12 cellular contexts compared by ENCODE assay signal in the genomic region with DNA sequence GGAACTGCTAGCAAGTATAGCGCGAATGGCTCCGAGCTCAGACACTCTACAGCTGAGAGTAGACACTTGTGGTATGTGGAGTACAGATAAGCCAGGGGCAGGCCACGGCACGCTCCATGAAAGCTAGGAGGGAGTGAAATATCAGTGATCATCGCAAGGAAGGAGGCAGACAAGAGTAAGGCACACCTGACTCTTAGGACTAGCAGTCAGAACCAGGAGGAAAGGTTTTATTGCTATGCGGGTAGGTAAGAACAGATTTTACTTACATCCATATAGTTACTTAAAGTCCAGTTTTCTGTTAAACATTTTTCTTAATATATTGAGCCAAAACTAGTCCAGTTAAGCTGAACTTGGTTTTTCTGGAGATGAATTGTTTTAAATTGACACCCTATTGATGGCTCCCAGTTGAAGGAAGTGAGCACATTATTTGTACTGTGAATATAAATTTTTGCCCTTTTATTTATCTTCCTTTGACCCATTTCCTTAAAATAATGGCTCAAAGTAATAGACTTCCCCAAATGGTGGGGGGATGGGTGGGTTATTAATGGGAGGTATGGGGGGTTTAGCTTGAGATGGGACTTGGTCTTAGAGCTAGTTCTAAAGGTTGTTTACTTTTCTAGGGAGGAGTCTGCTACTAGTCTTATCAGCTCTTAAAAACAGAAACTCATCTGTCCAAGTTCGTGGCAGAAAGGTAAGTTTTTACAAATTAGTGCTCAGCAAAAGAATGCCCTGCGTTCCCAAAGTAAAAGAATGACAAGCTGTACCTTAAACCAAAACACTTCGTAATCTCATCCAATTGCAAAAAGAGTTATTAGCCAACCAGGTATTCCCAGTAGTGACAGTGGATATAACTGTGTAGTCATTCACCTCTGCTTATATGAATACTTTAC. TPM values are rescaled to one million over a fixed set of nuclear protein-coding genes. Genes with fewer than 3 reads are reported as not detected.
DNase-seq lines count a peak whose midpoint lies in the region; ATAC-seq, FAIRE-seq and TF ChIP-seq lines count a peak whose summit lies in the region.
"Had no signal": no experiment of that assay in that cellular context is flagged by ENCODE, and none has a peak within 500 bp of the region (broad histone marks: within the 10 kb centered on the region; RNA-seq: fewer than 3 reads in every experiment).

No MANE protein-coding gene starts in this region.

- H3K36me3 ChIP-seq in MG63 = peaks cover 71% of the 10 kb centered on the region

- H3K4me1 ChIP-seq in A549 = peaks cover 39% of the 10 kb centered on the region

- peaks cover 34% of the 10 kb centered on the region for H3K36me3 Mint-ChIP-seq in activated T-helper 1 cell treated with anti-CD3 and anti-CD28 coated beads, Interleukin-12 subunit alpha, Interleukin-12 subunit beta, Interleukin-2, Interleukin-4 antibody, amounts not matched to agents 30 ng/mL and 10 ng/mL and 1 ng/mL, durations not matched to agents 14 hours and 24 hours and 36 hours (ENCODE audit: low read depth)

- TF ChIP-seq POLR2A in A549 (IDR thresholded peaks at IDR 0.05; ENCODE audit: low read length) (no peak), GM18526 (IDR thresholded peaks at IDR 0.05; ENCODE audit: extremely low read depth, insufficient read length) (peak; percentile 40)

- H3K27ac ChIP-seq in A549 = no peak overlapping the region

- no peaks in the 10 kb centered on the region for H3K27me3 Mint-ChIP-seq in activated T-helper 1 cell treated with anti-CD3 and anti-CD28 coated beads, Interleukin-12 subunit alpha, Interleukin-12 subunit beta, Interleukin-2, Interleukin-4 antibody, amounts not matched to agents 30 ng/mL and 10 ng/mL and 1 ng/mL, durations not matched to agents 14 hours and 24 hours and 36 hours (ENCODE audit: insufficient read depth)

- no peaks in the 10 kb centered on the region for H3K9me3 Mint-ChIP-seq in activated T-helper 1 cell treated with anti-CD3 and anti-CD28 coated beads, Interleukin-12 subunit alpha, Interleukin-12 subunit beta, Interleukin-2, Interleukin-4 antibody, amounts not matched to agents 30 ng/mL and 10 ng/mL and 1 ng/mL, durations not matched to agents 14 hours and 24 hours and 36 hours

- no peak for TF ChIP-seq EP300 in A549 (IDR thresholded peaks at IDR 0.05)

- H3K4me3 ChIP-seq in A549 (peak overlapping the region; percentile 33; the same call in 2 of the 3 replicates), MG63 (no peak overlapping the region)

- no peaks in the 10 kb centered on the region for H3K27me3 ChIP-seq in MG63

- POLR2A ChIA-PET in A549 (lab: Yijun Ruan, JAX) = interaction anchor here (1.1 to 1.6 kb wide), 6 partner anchors 9 to 38 kb away, joined by 3 to 13 read pairs (median 4); a partner anchor contains a TSS

- 78% methylated on average over 10 of the region's 10 CpGs for WGBS in A549 (ENCODE audit: missing lambda C conversion rate)

- FAIRE-seq in A549 (lab: Jason Lieb, UNC) = no peak
- FAIRE-seq: kidney, TTC549 had no signal

- DNase-seq in A549 (ENCODE audit: low read depth in 1 of 2, low spot score in 1 of 2) (no peak), kidney tubule cell (ENCODE audit: low spot score) (peak; percentile 16), MG63 (no peak), NCI-H1436 (lab: John Stamatoyannopoulos, UW) (no peak), A172 (ENCODE audit: low spot score) (no peak), medulla oblongata (ENCODE audit: extremely low spot score) (no peak)
- no peak for DNase-seq in activated T-helper 1 cell treated with anti-CD3 and anti-CD28 coated beads, Interleukin-12 subunit alpha, Interleukin-12 subunit beta, Interleukin-2, Interleukin-4 antibody, amounts not matched to agents 30 ng/mL and 10 ng/mL and 1 ng/mL, durations not matched to agents 14 hours and 24 hours and 36 hours (ENCODE audit: low spot score)
- DNase-seq: kidney; NCI-H1694 treated with DMSO at 0.1 percent for 48 hours; stimulated activated CD4-positive, alpha-beta T cell treated with anti-CD3 and anti-CD28 coated beads, Interleukin-4, amount 100 ng/mL, for 24 hours had no signal

- intact Hi-C loops in activated T-helper 1 cell treated with anti-CD3 and anti-CD28 coated beads, Interleukin-12 subunit alpha, Interleukin-12 subunit beta, Interleukin-2, Interleukin-4 antibody, amounts not matched to agents 30 ng/mL and 10 ng/mL and 1 ng/mL, durations not matched to agents 14 hours and 24 hours and 36 hours (cut with micrococcal nuclease) = loop anchor here (10.0 kb wide), 1 partner anchor 1649 kb away; a partner anchor contains a TSS

- CTCF ChIA-PET in A549 (lab: Yijun Ruan, JAX) = interaction anchor here (0.5 to 4.6 kb wide), 15 partner anchors 8 to 1876 kb away, joined by 3 to 38 read pairs (median 3); a partner anchor contains a TSS

- no peak for ATAC-seq in A549

- no peak overlapping the region for H3K4me3 Mint-ChIP-seq in activated T-helper 1 cell treated with anti-CD3 and anti-CD28 coated beads, Interleukin-12 subunit alpha, Interleukin-12 subunit beta, Interleukin-2, Interleukin-4 antibody, amounts not matched to agents 30 ng/mL and 10 ng/mL and 1 ng/mL, durations not matched to agents 14 hours and 24 hours and 36 hours

- no peak for TF ChIP-seq RAD21 in A549 (conservative IDR thresholded peaks at IDR 0.05 in 1 of 2, IDR thresholded peaks at IDR 0.05 in 1 of 2)

- no peak for TF ChIP-seq CTCF in A549 (IDR thresholded peaks at IDR 0.05)

- peaks cover 60% of the 10 kb centered on the region for H3K4me1 Mint-ChIP-seq in activated T-helper 1 cell treated with anti-CD3 and anti-CD28 coated beads, Interleukin-12 subunit alpha, Interleukin-12 subunit beta, Interleukin-2, Interleukin-4 antibody, amounts not matched to agents 30 ng/mL and 10 ng/mL and 1 ng/mL, durations not matched to agents 14 hours and 24 hours and 36 hours (ENCODE audit: low read depth)

- H3K9me3 ChIP-seq in A549 (no peaks in the 10 kb centered on the region), MG63 (no peaks in the 10 kb centered on the region)

- peak overlapping the region; percentile 93 for H3K4me2 ChIP-seq in A549

- H3K27ac Mint-ChIP-seq in activated T-helper 1 cell treated with anti-CD3 and anti-CD28 coated beads, Interleukin-12 subunit alpha, Interleukin-12 subunit beta, Interleukin-2, Interleukin-4 antibody, amounts not matched to agents 30 ng/mL and 10 ng/mL and 1 ng/mL, durations not matched to agents 14 hours and 24 hours and 36 hours = peak overlapping the region; percentile 32

TF ChIP-seq in A549, 52 proteins besides CTCF, POLR2A, EP300 and RAD21 (continues in another document):
- TF ChIP-seq ZC3H11A (IDR thresholded peaks at IDR 0.05) (no peak), POLR2AphosphoS2 (conservative IDR thresholded peaks at IDR 0.05; ENCODE audit: low read length) (peak; percentile 96), ZFP36 (IDR thresholded peaks at IDR 0.05; ENCODE audit: borderline replicate concordance, partially characterized antibody) (no peak)

RNA-seq across cellular contexts. Expression of a gene that starts 5.8 kb away (rescaled TPM):
- polyA plus RNA-seq in A549 (2011; rRNA removed) (622 and 880 TPM in 2 replicates), A549 (2017; fragmentation: RNase III; extraction: RNeasy Plus Mini Kit Qiagen cat#74134 plus additional on column Dnase treatment) (1,469 to 1,640 TPM (median 1,479 TPM) in 3 replicates)
- polyA plus RNA-seq in A549 (2012; cell fraction: cytosol; rRNA removed) = 676 and 739 TPM in 2 replicates
- polyA plus RNA-seq in A549 (2012; cell fraction: nucleus; rRNA removed) = 280 and 503 TPM in 2 replicates
- polyA minus RNA-seq in A549 (2011; rRNA and poly(A)+ RNA removed) = 458 and 595 TPM in 2 replicates
- 1,740 and 1,765 TPM in 2 replicates for total RNA-seq in activated T-helper 1 cell treated with anti-CD3 and anti-CD28 coated beads, Interleukin-12 subunit alpha, Interleukin-12 subunit beta, Interleukin-2, Interleukin-4 antibody, amounts not matched to agents 30 ng/mL and 10 ng/mL and 1 ng/mL, durations not matched to agents 14 hours and 24 hours and 36 hours
- total RNA-seq in MG63 (2014; rRNA removed; shearing (Covaris generic); ENCODE audit: low replicate concordance) = 84.7 and 146 TPM in 2 replicates
- 508 and 537 TPM in 2 replicates for total RNA-seq in A172 (2014; rRNA removed; shearing (Covaris generic))

RNA-seq across cellular contexts. Expression of a gene that starts 6.4 kb away (rescaled TPM):
- polyA plus RNA-seq in A549 (2011; rRNA removed) (115 and 129 TPM in 2 replicates), A549 (2017; fragmentation: RNase III; extraction: RNeasy Plus Mini Kit Qiagen cat#74134 plus additional on column Dnase treatment) (38.8 to 39.5 TPM (median 39.5 TPM) in 3 replicates)
- 16.4 and 19.6 TPM in 2 replicates for polyA plus RNA-seq in A549 (2012; cell fraction: cytosol; rRNA removed)
- polyA plus RNA-seq in A549 (2012; cell fraction: nucleus; rRNA removed) = 7.9 and 14.3 TPM in 2 replicates
- 125 and 142 TPM in 2 replicates for polyA minus RNA-seq in A549 (2011; rRNA and poly(A)+ RNA removed)
- 99.8 and 106 TPM in 2 replicates for total RNA-seq in activated T-helper 1 cell treated with anti-CD3 and anti-CD28 coated beads, Interleukin-12 subunit alpha, Interleukin-12 subunit beta, Interleukin-2, Interleukin-4 antibody, amounts not matched to agents 30 ng/mL and 10 ng/mL and 1 ng/mL, durations not matched to agents 14 hours and 24 hours and 36 hours
- total RNA-seq in MG63 (2014; rRNA removed; shearing (Covaris generic); ENCODE audit: low replicate concordance) = 20.5 and 26.6 TPM in 2 replicates
- 46.2 and 47.6 TPM in 2 replicates for total RNA-seq in A172 (2014; rRNA removed; shearing (Covaris generic))

RNA-seq across cellular contexts. Expression of a gene that starts 14.5 kb away (rescaled TPM):
- polyA plus RNA-seq in A549 (2011; rRNA removed) (0.52 and 0.90 TPM in 2 replicates), A549 (2017; fragmentation: RNase III; extraction: RNeasy Plus Mini Kit Qiagen cat#74134 plus additional on column Dnase treatment) (0.21 to 0.55 TPM (median 0.30 TPM) in 3 replicates)
- 0.21 and 0.29 TPM in 2 replicates for polyA plus RNA-seq in A549 (2012; cell fraction: cytosol; rRNA removed)
- 0.32 and 0.34 TPM in 2 replicates for polyA plus RNA-seq in A549 (2012; cell fraction: nucleus; rRNA removed)
- polyA minus RNA-seq in A549 (2011; rRNA and poly(A)+ RNA removed) = 0.39 and 1.6 TPM in 2 replicates
- not detected in 2 replicates for total RNA-seq in activated T-helper 1 cell treated with anti-CD3 and anti-CD28 coated beads, Interleukin-12 subunit alpha, Interleukin-12 subunit beta, Interleukin-2, Interleukin-4 antibody, amounts not matched to agents 30 ng/mL and 10 ng/mL and 1 ng/mL, durations not matched to agents 14 hours and 24 hours and 36 hours
- 0.13 TPM in 1 of 2 replicates, not detected in the other for total RNA-seq in MG63 (2014; rRNA removed; shearing (Covaris generic); ENCODE audit: low replicate concordance)
- total RNA-seq in A172 (2014; rRNA removed; shearing (Covaris generic)) = 0.17 TPM in 1 of 2 replicates, not detected in the other

RNA-seq across cellular contexts. Expression of a gene that starts 38.6 kb away (rescaled TPM):
- polyA plus RNA-seq in A549 (2011; rRNA removed) (590 and 613 TPM in 2 replicates), A549 (2017; fragmentation: RNase III; extraction: RNeasy Plus Mini Kit Qiagen cat#74134 plus additional on column Dnase treatment) (300 to 339 TPM (median 304 TPM) in 3 replicates)
- 171 and 206 TPM in 2 replicates for polyA plus RNA-seq in A549 (2012; cell fraction: cytosol; rRNA removed)
- polyA plus RNA-seq in A549 (2012; cell fraction: nucleus; rRNA removed) = 62.3 and 114 TPM in 2 replicates
- 178 and 220 TPM in 2 replicates for polyA minus RNA-seq in A549 (2011; rRNA and poly(A)+ RNA removed)
- 115 and 123 TPM in 2 replicates for total RNA-seq in activated T-helper 1 cell treated with anti-CD3 and anti-CD28 coated beads, Interleukin-12 subunit alpha, Interleukin-12 subunit beta, Interleukin-2, Interleukin-4 antibody, amounts not matched to agents 30 ng/mL and 10 ng/mL and 1 ng/mL, durations not matched to agents 14 hours and 24 hours and 36 hours
- total RNA-seq in MG63 (2014; rRNA removed; shearing (Covaris generic); ENCODE audit: low replicate concordance) = 243 and 381 TPM in 2 replicates
- total RNA-seq in A172 (2014; rRNA removed; shearing (Covaris generic)) = 209 and 243 TPM in 2 replicates
